Comparison of ENCODE assay signal across 1 cellular context in the genomic region with DNA sequence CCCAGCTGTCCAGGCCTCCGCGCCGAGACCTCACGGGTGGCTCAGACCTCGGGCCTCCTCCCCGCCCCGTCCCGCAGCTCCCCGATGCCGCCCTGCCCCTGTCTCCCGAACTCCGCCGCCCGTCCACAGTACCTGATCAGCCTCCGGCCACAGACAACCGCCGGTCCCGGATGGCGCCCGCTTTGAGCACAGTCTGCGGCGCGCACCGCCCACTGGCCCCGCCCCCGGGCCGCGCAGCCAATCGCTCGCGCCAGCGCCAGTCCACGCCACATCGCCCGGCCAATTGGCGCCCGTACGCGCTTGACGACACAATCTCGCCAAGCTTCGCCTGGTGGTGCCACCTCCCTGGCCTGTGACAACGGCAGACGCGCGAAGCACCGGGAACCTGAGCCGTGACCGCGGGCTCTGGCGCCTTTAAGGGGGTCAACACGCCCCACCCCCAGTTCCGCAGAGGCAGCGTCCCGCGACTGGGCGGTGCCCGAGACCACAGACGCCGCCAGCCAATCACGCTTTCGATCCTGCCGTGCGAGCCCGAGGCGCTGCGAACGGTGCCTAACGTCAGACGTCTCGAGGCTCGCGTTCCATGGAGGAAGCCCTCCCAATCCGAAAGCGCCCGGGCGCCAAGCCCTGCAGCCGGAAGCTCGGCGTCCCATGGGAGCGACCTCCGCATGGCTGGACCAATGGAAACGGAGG.
TF ChIP-seq lines count a peak whose summit lies in the region.

A gene (minus strand): TSS at position 388 of the 693 bp plus-strand sequence. CDS start 116 bp downstream, at position 272.

TF ChIP-seq in SK-N-SH, 30 proteins besides CTCF, POLR2A, EP300 and RAD21 (continued from another document):
- TF ChIP-seq, protein P1, sequence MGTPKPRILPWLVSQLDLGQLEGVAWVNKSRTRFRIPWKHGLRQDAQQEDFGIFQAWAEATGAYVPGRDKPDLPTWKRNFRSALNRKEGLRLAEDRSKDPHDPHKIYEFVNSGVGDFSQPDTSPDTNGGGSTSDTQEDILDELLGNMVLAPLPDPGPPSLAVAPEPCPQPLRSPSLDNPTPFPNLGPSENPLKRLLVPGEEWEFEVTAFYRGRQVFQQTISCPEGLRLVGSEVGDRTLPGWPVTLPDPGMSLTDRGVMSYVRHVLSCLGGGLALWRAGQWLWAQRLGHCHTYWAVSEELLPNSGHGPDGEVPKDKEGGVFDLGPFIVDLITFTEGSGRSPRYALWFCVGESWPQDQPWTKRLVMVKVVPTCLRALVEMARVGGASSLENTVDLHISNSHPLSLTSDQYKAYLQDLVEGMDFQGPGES (IDR thresholded peaks at IDR 0.05; ENCODE audit: low read depth, low read length), result peak; percentile 29; the same call in 1 of the 2 replicates
- TF ChIP-seq SMC3 (IDR thresholded peaks at IDR 0.05; ENCODE audit: low read depth, low read length), result no peak
- TF ChIP-seq, protein P2, sequence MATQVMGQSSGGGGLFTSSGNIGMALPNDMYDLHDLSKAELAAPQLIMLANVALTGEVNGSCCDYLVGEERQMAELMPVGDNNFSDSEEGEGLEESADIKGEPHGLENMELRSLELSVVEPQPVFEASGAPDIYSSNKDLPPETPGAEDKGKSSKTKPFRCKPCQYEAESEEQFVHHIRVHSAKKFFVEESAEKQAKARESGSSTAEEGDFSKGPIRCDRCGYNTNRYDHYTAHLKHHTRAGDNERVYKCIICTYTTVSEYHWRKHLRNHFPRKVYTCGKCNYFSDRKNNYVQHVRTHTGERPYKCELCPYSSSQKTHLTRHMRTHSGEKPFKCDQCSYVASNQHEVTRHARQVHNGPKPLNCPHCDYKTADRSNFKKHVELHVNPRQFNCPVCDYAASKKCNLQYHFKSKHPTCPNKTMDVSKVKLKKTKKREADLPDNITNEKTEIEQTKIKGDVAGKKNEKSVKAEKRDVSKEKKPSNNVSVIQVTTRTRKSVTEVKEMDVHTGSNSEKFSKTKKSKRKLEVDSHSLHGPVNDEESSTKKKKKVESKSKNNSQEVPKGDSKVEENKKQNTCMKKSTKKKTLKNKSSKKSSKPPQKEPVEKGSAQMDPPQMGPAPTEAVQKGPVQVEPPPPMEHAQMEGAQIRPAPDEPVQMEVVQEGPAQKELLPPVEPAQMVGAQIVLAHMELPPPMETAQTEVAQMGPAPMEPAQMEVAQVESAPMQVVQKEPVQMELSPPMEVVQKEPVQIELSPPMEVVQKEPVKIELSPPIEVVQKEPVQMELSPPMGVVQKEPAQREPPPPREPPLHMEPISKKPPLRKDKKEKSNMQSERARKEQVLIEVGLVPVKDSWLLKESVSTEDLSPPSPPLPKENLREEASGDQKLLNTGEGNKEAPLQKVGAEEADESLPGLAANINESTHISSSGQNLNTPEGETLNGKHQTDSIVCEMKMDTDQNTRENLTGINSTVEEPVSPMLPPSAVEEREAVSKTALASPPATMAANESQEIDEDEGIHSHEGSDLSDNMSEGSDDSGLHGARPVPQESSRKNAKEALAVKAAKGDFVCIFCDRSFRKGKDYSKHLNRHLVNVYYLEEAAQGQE (IDR thresholded peaks at IDR 0.05; ENCODE audit: low read depth, low read length), result no peak
- TF ChIP-seq RXRA (IDR thresholded peaks at IDR 0.05; ENCODE audit: borderline replicate concordance, low read depth), result no peak
- TF ChIP-seq SIN3A (IDR thresholded peaks at IDR 0.05; ENCODE audit: borderline replicate concordance, low read depth, low read length), result peak; percentile 29
- TF ChIP-seq, protein P3, sequence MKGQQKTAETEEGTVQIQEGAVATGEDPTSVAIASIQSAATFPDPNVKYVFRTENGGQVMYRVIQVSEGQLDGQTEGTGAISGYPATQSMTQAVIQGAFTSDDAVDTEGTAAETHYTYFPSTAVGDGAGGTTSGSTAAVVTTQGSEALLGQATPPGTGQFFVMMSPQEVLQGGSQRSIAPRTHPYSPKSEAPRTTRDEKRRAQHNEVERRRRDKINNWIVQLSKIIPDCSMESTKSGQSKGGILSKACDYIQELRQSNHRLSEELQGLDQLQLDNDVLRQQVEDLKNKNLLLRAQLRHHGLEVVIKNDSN (IDR thresholded peaks at IDR 0.05; ENCODE audit: borderline replicate concordance, low read depth), result no peak
- TF ChIP-seq POLR2AphosphoS5 (IDR thresholded peaks at IDR 0.05; ENCODE audit: low read depth, low read length), result peak; percentile 72
- peak; percentile 82 for TF ChIP-seq GABPA (IDR thresholded peaks at IDR 0.05; ENCODE audit: low read depth)
- no peak for TF ChIP-seq JUND (IDR thresholded peaks at IDR 0.05)
TF ChIP-seq in SK-N-SH: peak in this region for 13.
